In the genomic region with DNA sequence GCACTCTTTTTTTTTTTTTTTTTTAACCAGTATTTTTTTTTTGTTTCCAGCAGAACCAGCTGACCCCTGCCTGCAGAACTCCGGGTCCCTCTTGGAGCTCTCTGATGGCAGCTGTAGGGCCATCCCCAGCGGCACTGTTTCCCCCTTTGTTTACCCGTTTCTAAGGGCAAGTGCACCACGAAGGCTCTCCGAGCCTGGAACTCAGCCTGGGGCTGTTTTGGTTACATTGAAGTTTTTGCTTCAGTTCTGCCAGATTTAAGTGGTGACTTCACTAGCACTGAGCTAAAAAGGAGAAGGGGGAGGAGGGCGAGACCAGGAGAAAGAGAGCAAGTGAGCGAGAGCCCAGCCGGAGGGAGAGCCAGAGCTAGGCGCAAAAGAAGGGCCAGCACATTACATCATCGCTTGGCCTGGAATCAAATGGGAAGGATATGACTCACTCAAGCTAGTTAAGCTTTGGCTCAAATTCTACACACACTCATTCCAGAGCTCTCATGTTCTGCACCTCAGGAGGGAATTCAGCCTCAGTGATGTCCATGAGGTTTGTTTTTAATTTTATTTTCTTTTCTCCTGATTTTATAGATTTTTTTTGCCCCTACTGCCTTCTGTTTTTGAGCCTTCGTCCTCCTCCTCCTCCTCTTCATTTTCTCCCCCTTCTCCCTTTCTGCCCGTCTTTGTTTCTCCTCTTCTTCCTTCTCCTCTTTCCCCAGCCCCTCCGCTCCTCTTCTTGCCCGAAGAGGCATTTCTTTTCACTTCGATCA, we compare ENCODE assay signal across 8 cellular contexts.
DNase-seq lines count a peak whose midpoint lies in the region; ATAC-seq, FAIRE-seq and TF ChIP-seq lines count a peak whose summit lies in the region.

No MANE protein-coding gene starts in this region.

- H3K4me3 ChIP-seq in bronchial epithelial cell (ENCODE audit: low read depth, low read length) = peak overlapping the region; percentile 34
- H3K4me3 ChIP-seq in iPS-18c (ENCODE audit: insufficient read depth, low read depth, low read length) = peak overlapping the region; percentile 56

- no peaks in the 10 kb centered on the region for H3K4me1 Mint-ChIP-seq in activated CD4-positive, alpha-beta T cell treated with anti-CD3 and anti-CD28 coated beads for 36 hours

- H3K9me3 ChIP-seq in iPS-18c (ENCODE audit: control insufficient read depth, insufficient read depth, low read length) = peaks cover 2% of the 10 kb centered on the region

- no peaks in the 10 kb centered on the region for H3K27me3 ChIP-seq in bronchial epithelial cell (ENCODE audit: control insufficient read depth, insufficient read depth, low read length)

- DNase-seq in activated CD4-positive, alpha-beta T cell treated with anti-CD3 and anti-CD28 coated beads for 36 hours = peak; percentile 14
- DNase-seq in activated CD4-positive, alpha-beta T cell treated with anti-CD3 and anti-CD28 coated beads for 1 hour = no peak
- peak; percentile 75 to 85 for DNase-seq in NOMO-1 (lab: John Stamatoyannopoulos, UW; ENCODE audit: unreplicated experiment in 2 of 2)
- DNase-seq in bronchial epithelial cell (ENCODE audit: low read depth) = peak; percentile 97
- DNase-seq in retina = peak; percentile 75

- CTCF ChIA-PET in activated CD4-positive, alpha-beta T cell treated with anti-CD3 and anti-CD28 coated beads for 36 hours (lab: Charles Lee) = interaction anchor here (0.8 kb wide), 1 partner anchor 74 kb away, joined by 6 read pairs; no protein-coding TSS in a partner anchor

- peak; percentile 55 for ATAC-seq in activated CD4-positive, alpha-beta T cell treated with anti-CD3 and anti-CD28 coated beads for 36 hours
- peak; percentile 51 for ATAC-seq in HG03439 (IDR thresholded peaks at IDR 0.05; ENCODE audit: unreplicated experiment)
- no peak for ATAC-seq in GM19455 (IDR thresholded peaks at IDR 0.05; ENCODE audit: unreplicated experiment)

- no peaks in the 10 kb centered on the region for H3K9me3 Mint-ChIP-seq in activated CD4-positive, alpha-beta T cell treated with anti-CD3 and anti-CD28 coated beads for 36 hours (ENCODE audit: low read depth)

- H3K36me3 ChIP-seq in bronchial epithelial cell (ENCODE audit: control insufficient read depth, insufficient read depth, low read length) = no peaks in the 10 kb centered on the region

- no peaks in the 10 kb centered on the region for H3K36me3 Mint-ChIP-seq in activated CD4-positive, alpha-beta T cell treated with anti-CD3 and anti-CD28 coated beads for 36 hours (ENCODE audit: low read depth)

- intact Hi-C loops in activated CD4-positive, alpha-beta T cell treated with anti-CD3 and anti-CD28 coated beads for 36 hours (cut with DNase I, micrococcal nuclease) = no loop called here

- peak; percentile 96 for FAIRE-seq in bronchial epithelial cell (lab: Jason Lieb, UNC)

- POLR2A ChIA-PET in activated CD4-positive, alpha-beta T cell treated with anti-CD3 and anti-CD28 coated beads for 36 hours (lab: Charles Lee) = no interaction called here

- peaks cover 19% of the 10 kb centered on the region for H3K27me3 Mint-ChIP-seq in activated CD4-positive, alpha-beta T cell treated with anti-CD3 and anti-CD28 coated beads for 36 hours

- no peak overlapping the region for H3K27ac Mint-ChIP-seq in activated CD4-positive, alpha-beta T cell treated with anti-CD3 and anti-CD28 coated beads for 36 hours

- TF ChIP-seq CTCF in bronchial epithelial cell (IDR thresholded peaks at IDR 0.05; ENCODE audit: insufficient read depth, low read length, severe bottlenecking) = no peak

- no peak overlapping the region for H3K4me3 Mint-ChIP-seq in activated CD4-positive, alpha-beta T cell treated with anti-CD3 and anti-CD28 coated beads for 36 hours
